8 cellular contexts compared by ENCODE assay signal in genomic region chr13:33676700-33677048, GRCh38.
DNase-seq lines count a peak whose midpoint lies in the region; ATAC-seq and TF ChIP-seq lines count a peak whose summit lies in the region.

No MANE protein-coding gene starts in this region.

- H3K36me3 Mint-ChIP-seq in HFFc6 (ENCODE audit: low read depth): no peaks in the 10 kb centered on the region
- H3K36me3 Mint-ChIP-seq in chondrocyte (ENCODE audit: low read depth): no peaks in the 10 kb centered on the region
- no peaks in the 10 kb centered on the region for H3K36me3 Mint-ChIP-seq in type B pancreatic cell

- DNase-seq in COR-L47 (lab: John Stamatoyannopoulos, UW) (peak; percentile 78), HFFc6 (peak; percentile 32), NOMO-1 treated with dmso at 0.1 percent for 144 hours (lab: John Stamatoyannopoulos, UW; ENCODE audit: unreplicated experiment) (peak; percentile 29), chondrocyte (ENCODE audit: low spot score) (no peak), medulla oblongata (ENCODE audit: extremely low spot score) (peak; percentile 79), type B pancreatic cell (ENCODE audit: extremely low spot score, unreplicated experiment) (no peak), NCI-H1105 (lab: John Stamatoyannopoulos, UW) (no peak)

- H3K4me3 Mint-ChIP-seq in HFFc6 (peak overlapping the region; percentile 86), chondrocyte (ENCODE audit: unreplicated experiment) (peak overlapping the region; percentile 61), type B pancreatic cell (peak overlapping the region; percentile 79)

- no peak for ATAC-seq in GM21786 (IDR thresholded peaks at IDR 0.05; ENCODE audit: unreplicated experiment)

- H3K9me3 Mint-ChIP-seq in HFFc6: no peaks in the 10 kb centered on the region
- no peaks in the 10 kb centered on the region for H3K9me3 Mint-ChIP-seq in chondrocyte (ENCODE audit: low read depth)
- peaks cover 7% of the 10 kb centered on the region for H3K9me3 Mint-ChIP-seq in type B pancreatic cell

- TF ChIP-seq CTCF in HFFc6 (IDR thresholded peaks at IDR 0.05): no peak
- no peak for TF ChIP-seq CTCF in chondrocyte (IDR thresholded peaks at IDR 0.05)
- TF ChIP-seq CTCF in type B pancreatic cell (conservative IDR thresholded peaks at IDR 0.05): no peak

- peaks cover 18% of the 10 kb centered on the region for H3K4me1 Mint-ChIP-seq in HFFc6 (ENCODE audit: low read depth)
- peaks cover 10% of the 10 kb centered on the region for H3K4me1 Mint-ChIP-seq in chondrocyte (ENCODE audit: low read depth)
- peaks cover 21% of the 10 kb centered on the region for H3K4me1 Mint-ChIP-seq in type B pancreatic cell (ENCODE audit: unreplicated experiment)

- H3K27ac Mint-ChIP-seq in HFFc6: peak overlapping the region; percentile 32; the same call in 1 of the 2 replicates
- H3K27ac Mint-ChIP-seq in chondrocyte (ENCODE audit: unreplicated experiment): no peak overlapping the region
- peak overlapping the region; percentile 36 for H3K27ac Mint-ChIP-seq in type B pancreatic cell

- no peaks in the 10 kb centered on the region for H3K27me3 Mint-ChIP-seq in HFFc6 (ENCODE audit: insufficient read depth)
- no peaks in the 10 kb centered on the region for H3K27me3 Mint-ChIP-seq in chondrocyte (ENCODE audit: low read depth)
- no peaks in the 10 kb centered on the region for H3K27me3 Mint-ChIP-seq in type B pancreatic cell

Comparison
In these comparisons a context has a peak if more than half of its experiments do, and no peak if none do; other contexts are left out.
1. DNase-seq: peak in COR-L47 (single experiment), HFFc6 (single experiment), NOMO-1 treated with dmso at 0.1 percent for 144 hours (single experiment) and medulla oblongata (single experiment); none in chondrocyte (single experiment), type B pancreatic cell (single experiment) and NCI-H1105 (single experiment).
2. Peak in every context shown above with its lines, with median percentiles within 50 percentile points of each other: H3K4me3 Mint-ChIP-seq.